ENCODE assay signal across 8 cellular contexts in genomic region chr21:39004776-39005605, GRCh38.
A peak's percentile ranks its signal among the peaks of the same experiment; 100 is the strongest.
DNase-seq lines count a peak whose midpoint lies in the region; ATAC-seq and TF ChIP-seq lines count a peak whose summit lies in the region.

No MANE protein-coding gene starts in this region.

- no TSS peak for BruUV-seq in A673 (replicated peaks; lab: Mats Ljungman, UMichigan)

- no peak overlapping the region for H2AK5ac ChIP-seq in mesenchymal stem cell (ENCODE audit: low read length, severe bottlenecking)

- H3K23ac ChIP-seq in mesenchymal stem cell (ENCODE audit: low read length in 2 of 2): no peak overlapping the region

- H3K36me3 ChIP-seq in mesenchymal stem cell (ENCODE audit: control insufficient read depth in 1 of 2, insufficient read depth in 2 of 2, low read depth in 1 of 2, low read length in 2 of 2) (no peaks in the 10 kb centered on the region), A673 (ENCODE audit: insufficient read depth, low read length, poor library complexity, severe bottlenecking) (no peaks in the 10 kb centered on the region)

- peak overlapping the region; percentile 53 for H3K9ac ChIP-seq in mesenchymal stem cell (ENCODE audit: low read length)

- no peak for TF ChIP-seq POLR2A in NB4 (IDR thresholded peaks at IDR 0.05; ENCODE audit: extremely low read depth, insufficient read length)

- peaks cover 0 to 4% of the 10 kb centered on the region in 2 experiments for H3K27me3 ChIP-seq in mesenchymal stem cell (ENCODE audit: control insufficient read depth in 1 of 2, insufficient read depth in 1 of 2, low read length in 2 of 2)
- peaks cover 2% of the 10 kb centered on the region for H3K27me3 ChIP-seq in A673 (replicated peaks; ENCODE audit: insufficient read depth, low read depth, low read length, poor library complexity)

- ATAC-seq in HG03135 (IDR thresholded peaks at IDR 0.05; ENCODE audit: unreplicated experiment) (no peak), HG02763 (IDR thresholded peaks at IDR 0.05; ENCODE audit: unreplicated experiment) (no peak)

- WGBS in mesenchymal stem cell: 44% methylated on average over 11 of the region's 20 CpGs

- POLR2A ChIA-PET in A673 (lab: Charles Lee; ENCODE audit: low non-redundant PET): no interaction called here

- H2BK12ac ChIP-seq in mesenchymal stem cell (ENCODE audit: low read length in 2 of 2): peak overlapping the region; percentile 20 to 81

- H2BK15ac ChIP-seq in mesenchymal stem cell (ENCODE audit: low read depth, poor library complexity, severe bottlenecking): peak overlapping the region; percentile 82

- no peaks in the 10 kb centered on the region for H3K79me1 ChIP-seq in mesenchymal stem cell (replicated peaks; ENCODE audit: low read length, poor library complexity, severe bottlenecking)

- CTCF ChIA-PET in A673 (lab: Charles Lee): no interaction called here

- peak in 8 of 14 donors; percentile 10 to 57 (median 40) for DNase-seq in C1 segment of cervical spinal cord (lab: John Stamatoyannopoulos, UW)
- peak; percentile 82 for DNase-seq in NB4 (ENCODE audit: low read depth)
- peak; percentile 28 to 94 for DNase-seq in cardiac fibroblast (ENCODE audit: low read depth in 2 of 2)
- peak; percentile 75 for DNase-seq in mesenchymal stem cell
- no peak for DNase-seq in DMS79 treated with DMSO at 0.1 percent for 48 hours (lab: John Stamatoyannopoulos, UW)
- no peak for DNase-seq in A673 (ENCODE audit: low spot score)

- H3K4ac ChIP-seq in mesenchymal stem cell (ENCODE audit: low read depth in 1 of 2, low read length in 2 of 2): peak overlapping the region; percentile 84 to 88

- H3K9me3 ChIP-seq in mesenchymal stem cell (ENCODE audit: control insufficient read depth, low read length) (no peaks in the 10 kb centered on the region), A673 (ENCODE audit: low read depth, low read length, poor library complexity, severe bottlenecking) (no peaks in the 10 kb centered on the region)

- H2BK120ac ChIP-seq in mesenchymal stem cell (ENCODE audit: low read depth, low read length): peak overlapping the region; percentile 55

- no peak overlapping the region for H3K27ac ChIP-seq in mesenchymal stem cell (ENCODE audit: low read length, poor library complexity, severe bottlenecking)
- H3K27ac ChIP-seq in A673 (ENCODE audit: low read depth, low read length, poor library complexity, severe bottlenecking): no peak overlapping the region

- H2AFZ ChIP-seq in mesenchymal stem cell (ENCODE audit: low read depth, low read length): no peak overlapping the region

- peak overlapping the region in 1 of 2 experiments; percentile 84 for H3K14ac ChIP-seq in mesenchymal stem cell (ENCODE audit: low read length in 2 of 2)

- H3K4me1 ChIP-seq in mesenchymal stem cell (ENCODE audit: control insufficient read depth, insufficient read depth, low read depth, low read length): peaks cover 5% of the 10 kb centered on the region
- H3K4me1 ChIP-seq in A673 (ENCODE audit: insufficient read depth, low read length, poor library complexity, severe bottlenecking): no peaks in the 10 kb centered on the region

- no peak overlapping the region for H3K4me2 ChIP-seq in mesenchymal stem cell (ENCODE audit: low read length, poor library complexity, severe bottlenecking)

- TF ChIP-seq CTCF in NB4 (IDR thresholded peaks at IDR 0.05; ENCODE audit: low read depth, low read length) (no peak), cardiac fibroblast (IDR thresholded peaks at IDR 0.05; ENCODE audit: low read depth, low read length) (no peak), A673 (conservative IDR thresholded peaks at IDR 0.05; ENCODE audit: low read depth, low read length) (no peak)

- H4K91ac ChIP-seq in mesenchymal stem cell (ENCODE audit: low read length): peak overlapping the region; percentile 93

- no peak overlapping the region for H3K4me3 ChIP-seq in NB4 (ENCODE audit: low read depth, low read length)
- H3K4me3 ChIP-seq in cardiac fibroblast (replicated peaks in 1 of 2; ENCODE audit: low read depth in 2 of 2, low read length in 2 of 2): no peak overlapping the region
- no peak overlapping the region for H3K4me3 ChIP-seq in mesenchymal stem cell (ENCODE audit: insufficient read depth in 1 of 2, low read depth in 1 of 2, low read length in 2 of 2)
- no peak overlapping the region for H3K4me3 ChIP-seq in A673 (ENCODE audit: low read depth, low read length, poor library complexity, severe bottlenecking)

- H2BK5ac ChIP-seq in mesenchymal stem cell (ENCODE audit: low read depth, low read length, poor library complexity, severe bottlenecking): no peak overlapping the region

- peak overlapping the region; percentile 70 to 92 for H3K18ac ChIP-seq in mesenchymal stem cell (ENCODE audit: low read depth in 1 of 2, low read length in 2 of 2)

- intact Hi-C loops in A673 (cut with micrococcal nuclease; ENCODE audit: unreplicated experiment): no loop called here

- peak overlapping the region; percentile 90 for H4K8ac ChIP-seq in mesenchymal stem cell (ENCODE audit: low read length)

Comparison
In these comparisons a context has a peak if more than half of its experiments do, and no peak if none do; other contexts are left out.
1. DNase-seq: peak in C1 segment of cervical spinal cord (8 of 14), NB4 (single experiment), cardiac fibroblast (2 of 2) and mesenchymal stem cell (single experiment); none in DMS79 treated with DMSO at 0.1 percent for 48 hours (single experiment) and A673 (single experiment).